In genomic region chr10:86003201-86003621, GRCh38 we compare ENCODE assay signal across 27 cellular contexts.
DNase-seq lines count a peak whose midpoint lies in the region; ATAC-seq, FAIRE-seq and TF ChIP-seq lines count a peak whose summit lies in the region.
"Had no signal": no experiment of that assay in that cellular context is flagged by ENCODE, and none has a peak within 500 bp of the region (broad histone marks: within the 10 kb centered on the region; RNA-seq: fewer than 3 reads in every experiment).

No MANE protein-coding gene starts in this region.

- H3K4me3 ChIP-seq in pancreas (no peak overlapping the region), tibial artery (no peak overlapping the region)
- H3K4me3 ChIP-seq: SK-N-MC had no signal

- no peaks in the 10 kb centered on the region for H3K9me3 ChIP-seq in pancreas
- H3K9me3 ChIP-seq in tibial artery = no peaks in the 10 kb centered on the region
- H3K9me3 ChIP-seq: Caco-2 had no signal

- H3K36me3 ChIP-seq in pancreas = no peaks in the 10 kb centered on the region
- no peaks in the 10 kb centered on the region for H3K36me3 ChIP-seq in tibial artery

- H3K27me3 ChIP-seq in pancreas = no peaks in the 10 kb centered on the region
- no peaks in the 10 kb centered on the region for H3K27me3 ChIP-seq in tibial artery

- 51 to 52% methylated on average over 3 of the region's 3 CpGs for WGBS in pancreas, 2 donors

- H3K4me1 ChIP-seq in pancreas = no peaks in the 10 kb centered on the region
- H3K4me1 ChIP-seq in tibial artery = no peaks in the 10 kb centered on the region
- H3K4me1 ChIP-seq: Caco-2 had no signal

- DNase-seq in Right ventricle myocardium superior (peak; percentile 47), cardiac septum (ENCODE audit: low spot score) (no peak), left cardiac atrium (no peak), pancreas (peak in 2 of 6 donors; percentile 27 to 53), NCI-H1417 (lab: John Stamatoyannopoulos, UW) (no peak), tibial artery (no peak)
- DNase-seq: Caco-2; CD8-positive, alpha-beta T cell; DMS79 treated with DMSO at 0.1 percent for 48 hours; GF-D8; NCI-H1092; NCI-H1436; NCI-H187; NCI-H2081 treated with DMSO at 0.1 percent for 48 hours; NCI-H2171; NCI-H226; NCI-H510A; NCI-H774; SIG-M5 had no signal

- intact Hi-C loops in Right ventricle myocardium superior (cut with DNase I) = no loop called here
- intact Hi-C loops in cardiac septum (cut with DNase I) = no loop called here
- intact Hi-C loops in left cardiac atrium (cut with DNase I) = no loop called here
- intact Hi-C loops in pancreas (cut with DNase I) = no loop called here
- intact Hi-C loops in tibial artery (cut with DNase I; ENCODE audit: low total_unique reads) = no loop called here

- FAIRE-seq in pancreas (lab: Jason Lieb, UNC) = no peak
- FAIRE-seq: GM12891, GM19239 had no signal

- peak; percentile 96 for ATAC-seq in Right ventricle myocardium superior (ENCODE audit: poor library complexity)
- ATAC-seq in left cardiac atrium = peak; percentile 95 to 96
- ATAC-seq in pancreas = peak; percentile 61 to 94 (median 84)
- no peak for ATAC-seq in GM21529 (IDR thresholded peaks at IDR 0.05; ENCODE audit: unreplicated experiment)
- ATAC-seq: CD8-positive, alpha-beta T cell; HCT116; Panc1 had no signal

- TF ChIP-seq CTCF in pancreas (IDR thresholded peaks at IDR 0.05) (no peak), tibial artery (IDR thresholded peaks at IDR 0.05) (no peak)

- H3K27ac ChIP-seq in pancreas (no peak overlapping the region), tibial artery (no peak overlapping the region)
- H3K27ac ChIP-seq: C4-2B, RWPE1, SK-N-MC had no signal
